Comparison of ENCODE assay signal across 13 cellular contexts in the genomic region with DNA sequence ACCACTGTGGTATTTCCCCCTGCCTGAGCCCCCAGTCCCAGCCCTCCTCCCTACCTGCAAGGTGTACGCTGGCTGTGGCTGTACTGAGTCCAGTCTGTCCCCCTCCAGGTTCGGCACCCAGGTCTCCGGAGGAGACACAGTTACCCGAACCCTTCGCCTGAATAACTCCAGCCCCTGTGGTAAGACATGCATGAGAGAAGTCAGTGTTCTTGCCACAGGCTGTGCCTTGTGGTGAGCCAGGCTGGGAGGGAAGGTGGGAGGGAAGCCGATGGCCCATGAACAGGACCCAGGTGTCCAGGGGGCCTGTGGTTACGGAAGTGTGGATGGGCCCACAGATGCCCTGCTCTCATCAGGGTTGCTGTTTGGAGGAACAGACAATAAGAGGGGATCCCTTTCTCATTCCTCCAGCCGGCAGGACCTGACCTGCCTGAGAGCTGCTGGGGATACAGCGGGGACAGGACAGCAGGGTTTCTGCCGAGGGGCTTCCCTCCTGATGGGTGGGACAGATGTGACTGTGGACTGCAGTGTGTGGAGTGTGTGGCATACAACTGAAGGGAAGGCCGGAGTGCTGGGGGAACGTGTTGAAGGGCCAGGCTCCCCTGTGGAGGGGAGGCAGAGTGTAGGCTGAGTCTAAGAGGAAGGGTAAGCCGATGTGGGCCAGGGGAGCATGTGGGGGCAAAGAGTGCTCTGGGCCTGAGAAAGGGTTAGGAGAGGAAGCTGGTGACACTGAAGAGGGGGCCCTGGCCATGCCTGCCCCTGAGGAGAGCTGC. TPM values are rescaled to one million over a fixed set of nuclear protein-coding genes. Genes with fewer than 3 reads are reported as not detected.
DNase-seq lines count a peak whose midpoint lies in the region; ATAC-seq, FAIRE-seq and TF ChIP-seq lines count a peak whose summit lies in the region.
"Had no signal": no experiment of that assay in that cellular context is flagged by ENCODE, and none has a peak within 500 bp of the region (broad histone marks: within the 10 kb centered on the region; RNA-seq: fewer than 3 reads in every experiment).

No MANE protein-coding gene starts in this region.

- peak overlapping the region; percentile 29 to 95 (median 84) for H3K4me2 ChIP-seq in BLaER1 treated with 17β-estradiol and CSF1 and Interleukin-3, amounts not matched to agents 10 nM and 100 nM
- H3K4me2 ChIP-seq in neuronal stem cell (ENCODE audit: insufficient read depth, low read length, poor library complexity, severe bottlenecking): no peak overlapping the region

- peak overlapping the region in 1 of 10 experiments; percentile 39; a peak in 2 of 20 replicates for H3K4me3 ChIP-seq in BLaER1 treated with 17β-estradiol and CSF1 and Interleukin-3, amounts not matched to agents 10 nM and 100 nM
- H3K4me3 ChIP-seq in coronary artery: no peak overlapping the region
- peak overlapping the region in 1 of 2 donors; percentile 18 for H3K4me3 ChIP-seq in neuronal stem cell (ENCODE audit: low read length in 2 of 2)
- H3K4me3 ChIP-seq: left lung, tibial artery had no signal

- H2AK5ac ChIP-seq in neuronal stem cell (ENCODE audit: low read depth, low read length): peak overlapping the region; percentile 18

- no peak overlapping the region for H3K4ac ChIP-seq in neuronal stem cell (ENCODE audit: low read length)

- no peak for TF ChIP-seq POLR2A in GM12891 (IDR thresholded peaks at IDR 0.05; ENCODE audit: low read depth, low read length)

- peak overlapping the region in 8 of 11 experiments; percentile 30 to 66 (median 54); a peak in 13 of 22 replicates for H3K9ac ChIP-seq in BLaER1 treated with 17β-estradiol and CSF1 and Interleukin-3, amounts not matched to agents 10 nM and 100 nM
- no peak overlapping the region for H3K9ac ChIP-seq in neuronal stem cell (ENCODE audit: low read depth, low read length, poor library complexity)

- H3K4me1 ChIP-seq in BLaER1 treated with 17β-estradiol and CSF1 and Interleukin-3, amounts not matched to agents 10 nM and 100 nM: peaks cover 22 to 43% (median 41%) of the 10 kb centered on the region in 10 experiments
- H3K4me1 ChIP-seq in neuronal stem cell (ENCODE audit: control insufficient read depth in 2 of 2, insufficient read depth in 1 of 2, low read depth in 1 of 2, low read length in 2 of 2): no peaks in the 10 kb centered on the region
- H3K4me1 ChIP-seq: BE2C had no signal

- no peak overlapping the region for H2BK12ac ChIP-seq in neuronal stem cell (ENCODE audit: low read length)

- H4K91ac ChIP-seq in neuronal stem cell (ENCODE audit: low read depth, low read length, poor library complexity): no peak overlapping the region

- H2AFZ ChIP-seq in neuronal stem cell (ENCODE audit: low read length): no peak overlapping the region

- peak overlapping the region; percentile 58 for H3K18ac ChIP-seq in neuronal stem cell (ENCODE audit: low read length)

- FAIRE-seq in GM12891 (lab: Jason Lieb, UNC): peak; percentile 72
- no peak for FAIRE-seq in RCC 7860 (lab: Jason Lieb, UNC)
- FAIRE-seq: endometrium, GM19239 had no signal

- H3K27ac ChIP-seq in BLaER1 treated with 17β-estradiol and CSF1 and Interleukin-3, amounts not matched to agents 10 nM and 100 nM: peak overlapping the region in 8 of 11 experiments; percentile 18 to 72 (median 50); a peak in 14 of 22 replicates
- no peak overlapping the region for H3K27ac ChIP-seq in coronary artery
- no peak overlapping the region for H3K27ac ChIP-seq in neuronal stem cell (replicated peaks; ENCODE audit: low read length)
- H3K27ac ChIP-seq: left lung, tibial artery had no signal

- H3K14ac ChIP-seq in neuronal stem cell (ENCODE audit: low read length): peak overlapping the region; percentile 31

- no peak overlapping the region for H2BK120ac ChIP-seq in neuronal stem cell (ENCODE audit: low read depth, low read length)

- no CpG with 5 or more reads among the region's 13 CpGs for WGBS in neuronal stem cell (ENCODE audit: extremely low coverage in 2 of 2, insufficient read length in 2 of 2, insufficient replicate concordance in 1 of 2), 2 donors

- DNase-seq in GM12891 (ENCODE audit: insufficient read length, low spot score) (no peak), coronary artery (ENCODE audit: low spot score) (peak; percentile 70), neuronal stem cell (ENCODE audit: low spot score) (no peak), RCC 7860 (ENCODE audit: low spot score) (no peak), NCI-H146 treated with DMSO at 0.1 percent for 48 hours (lab: John Stamatoyannopoulos, UW; ENCODE audit: unreplicated experiment) (no peak)
- DNase-seq: BE2C, NCI-H146 had no signal

- H2BK5ac ChIP-seq in neuronal stem cell (ENCODE audit: low read length): no peak overlapping the region

- TF ChIP-seq CTCF in coronary artery (IDR thresholded peaks at IDR 0.05): no peak

- no peaks in the 10 kb centered on the region for H3K9me3 ChIP-seq in BLaER1 treated with 17β-estradiol and CSF1 and Interleukin-3, amounts not matched to agents 10 nM and 100 nM (replicated peaks in 1 of 11)
- peaks cover 0 to 2% of the 10 kb centered on the region in 2 donors for H3K9me3 ChIP-seq in neuronal stem cell (replicated peaks in 1 of 2; ENCODE audit: control insufficient read depth in 2 of 2, insufficient read depth in 1 of 2, low read depth in 1 of 2, low read length in 2 of 2)
- H3K9me3 ChIP-seq: BE2C, left lung, tibial artery had no signal

- H3K23ac ChIP-seq in neuronal stem cell (ENCODE audit: low read depth, low read length, poor library complexity): peak overlapping the region; percentile 60

- peak overlapping the region; percentile 29 for H4K8ac ChIP-seq in neuronal stem cell (ENCODE audit: low read depth, low read length)

- H4K20me1 ChIP-seq in BLaER1 treated with 17β-estradiol and CSF1 and Interleukin-3, amounts not matched to agents 10 nM and 100 nM: peaks cover 0 to 58% (median 27%) of the 10 kb centered on the region in 11 experiments; a peak in 20 of 22 replicates

- peaks cover 2% of the 10 kb centered on the region for H3K79me1 ChIP-seq in neuronal stem cell (ENCODE audit: low read depth, low read length)

- ATAC-seq in GM18907 (IDR thresholded peaks at IDR 0.05; ENCODE audit: unreplicated experiment): no peak
- ATAC-seq: left lung had no signal

- H2BK15ac ChIP-seq in neuronal stem cell (ENCODE audit: low read length): no peak overlapping the region

- H3K36me3 ChIP-seq in BLaER1 treated with 17β-estradiol and CSF1 and Interleukin-3, amounts not matched to agents 10 nM and 100 nM: peaks cover 3 to 25% (median 13%) of the 10 kb centered on the region in 11 experiments
- H3K36me3 ChIP-seq in neuronal stem cell (replicated peaks in 1 of 2; ENCODE audit: control insufficient read depth in 2 of 2, insufficient read depth in 2 of 2, low read length in 2 of 2): peaks cover 15 to 17% of the 10 kb centered on the region in 2 donors
- H3K36me3 ChIP-seq: BE2C had no signal

- peaks cover 0 to 18% (median 0%) of the 10 kb centered on the region in 11 experiments; a peak in 1 of 22 replicates for H3K27me3 ChIP-seq in BLaER1 treated with 17β-estradiol and CSF1 and Interleukin-3, amounts not matched to agents 10 nM and 100 nM
- H3K27me3 ChIP-seq in neuronal stem cell (ENCODE audit: control insufficient read depth in 3 of 3, insufficient read depth in 3 of 3, low read depth in 1 of 3, low read length in 3 of 3): peaks cover 0 to 2% (median 0%) of the 10 kb centered on the region in 3 experiments
- H3K27me3 ChIP-seq: BE2C, left lung, tibial artery had no signal

TF ChIP-seq in GM12891, 5 proteins besides CTCF, POLR2A, EP300 and RAD21:
- no peak for TF ChIP-seq TAF1 (IDR thresholded peaks at IDR 0.05; ENCODE audit: low read depth, low read length)
- no peak for TF ChIP-seq POLR2AphosphoS5 (IDR thresholded peaks at IDR 0.05; ENCODE audit: low read depth, low read length)
- TF ChIP-seq SPI1 (IDR thresholded peaks at IDR 0.05; ENCODE audit: low read depth, low read length): no peak
- TF ChIP-seq PAX5 (IDR thresholded peaks at IDR 0.05; ENCODE audit: insufficient read depth, low read length, severe bottlenecking): no peak
- no peak for TF ChIP-seq POU2F2 (IDR thresholded peaks at IDR 0.05; ENCODE audit: low read depth, low read length)

RNA-seq across cellular contexts. Expression of a gene that starts 21.9 kb away (rescaled TPM):
- polyA plus RNA-seq in GM12891 (2012; ENCODE audit: low read depth, missing spikeins): 50.4 TPM
- polyA plus RNA-seq in neuronal stem cell (2013, experiment 1 of 2): 11.6 TPM
- 11.5 TPM for polyA plus RNA-seq in neuronal stem cell (2013, experiment 2 of 2)

RNA-seq across cellular contexts. Expression of a gene that starts 23.4 kb away (rescaled TPM):
- 43.8 TPM for polyA plus RNA-seq in GM12891 (2012; ENCODE audit: low read depth, missing spikeins)
- polyA plus RNA-seq in neuronal stem cell (2013, experiment 1 of 2): 20.8 TPM
- polyA plus RNA-seq in neuronal stem cell (2013, experiment 2 of 2): 20.5 TPM

RNA-seq across cellular contexts. Expression of a gene that starts 50.3 kb away (rescaled TPM):
- polyA plus RNA-seq in GM12891 (2012; ENCODE audit: low read depth, missing spikeins): 27.1 TPM
- 34.0 TPM for polyA plus RNA-seq in neuronal stem cell (2013, experiment 1 of 2)
- polyA plus RNA-seq in neuronal stem cell (2013, experiment 2 of 2): 33.5 TPM

Comparison
In these comparisons a context has a peak if more than half of its experiments do, and no peak if none do; other contexts are left out.
1. H3K27ac ChIP-seq: peak in BLaER1 treated with 17β-estradiol and CSF1 and Interleukin-3, amounts not matched to agents 10 nM and 100 nM (8 of 11); none in coronary artery (0 of 2) and neuronal stem cell (single experiment).